In genomic region chr3:96753124-96753523, GRCh38 we compare ENCODE assay signal across 13 cellular contexts.
A peak's percentile ranks its signal among the peaks of the same experiment; 100 is the strongest.
DNase-seq lines count a peak whose midpoint lies in the region; ATAC-seq and TF ChIP-seq lines count a peak whose summit lies in the region.
"Had no signal": no experiment of that assay in that cellular context is flagged by ENCODE, and none has a peak within 500 bp of the region (broad histone marks: within the 10 kb centered on the region; RNA-seq: fewer than 3 reads in every experiment).

No MANE protein-coding gene starts in this region.

- CTCF ChIA-PET in WTC11 (lab: Charles Lee), result no interaction called here

- H3K4me3 Mint-ChIP-seq in WTC11, result no peak overlapping the region
- H3K4me3 Mint-ChIP-seq: CD4-positive, alpha-beta T cell had no signal

- POLR2A ChIA-PET in WTC11 (lab: Charles Lee), result no interaction called here

- 0 out of 2 replicates have a peak, but pooled peaks cover 7% of the 10 kb centered on the region for H3K9me3 Mint-ChIP-seq in WTC11
- H3K9me3 Mint-ChIP-seq: CD4-positive, alpha-beta T cell had no signal

- H3K27me3 Mint-ChIP-seq in WTC11 (ENCODE audit: low read depth), result no peaks in the 10 kb centered on the region
- H3K27me3 Mint-ChIP-seq: CD4-positive, alpha-beta T cell had no signal

- no peaks in the 10 kb centered on the region for H3K36me3 Mint-ChIP-seq in WTC11

- H3K27ac Mint-ChIP-seq in WTC11, result no peak overlapping the region
- H3K27ac Mint-ChIP-seq: CD4-positive, alpha-beta T cell had no signal

- ATAC-seq in WTC11 (peak; percentile 34; the same call in 1 of the 2 replicates), HG03095 (IDR thresholded peaks at IDR 0.05; ENCODE audit: unreplicated experiment) (no peak)
- ATAC-seq: A549 had no signal

- DNase-seq in NCI-H748 (lab: John Stamatoyannopoulos, UW; ENCODE audit: unreplicated experiment) (peak; percentile 9), NCI-H748 treated with DMSO at 0.1 percent for 48 hours (lab: John Stamatoyannopoulos, UW) (no peak), WTC11 (ENCODE audit: low spot score) (no peak), left kidney (ENCODE audit: low read depth, low spot score) (peak; percentile 7), HuH-7 (ENCODE audit: low spot score) (no peak), iPS-NIHi11 (ENCODE audit: low spot score) (no peak)
- DNase-seq: AML-193; Caco-2; CD4-positive, alpha-beta T cell; GM23248; H7 had no signal

- no peaks in the 10 kb centered on the region for H3K4me1 Mint-ChIP-seq in WTC11

- TF ChIP-seq CTCF in WTC11 (IDR thresholded peaks at IDR 0.05), result no peak

TF ChIP-seq in WTC11, 78 proteins besides CTCF, POLR2A, EP300 and RAD21:
- TF ChIP-seq NR2C2 (CRISPR knock-in tag; IDR thresholded peaks at IDR 0.05), result no peak
- TF ChIP-seq FOXP4 (CRISPR knock-in tag; IDR thresholded peaks at IDR 0.05), result no peak
- TF ChIP-seq JUN (CRISPR knock-in tag; IDR thresholded peaks at IDR 0.05), result no peak
- no peak for TF ChIP-seq AR (CRISPR knock-in tag; IDR thresholded peaks at IDR 0.05)
- TF ChIP-seq ATF6 (CRISPR knock-in tag; IDR thresholded peaks at IDR 0.05), result no peak
- TF ChIP-seq RELA (CRISPR knock-in tag; IDR thresholded peaks at IDR 0.05; ENCODE audit: borderline replicate concordance), result no peak
- TF ChIP-seq MYBL2 (CRISPR knock-in tag; IDR thresholded peaks at IDR 0.05), result no peak
- TF ChIP-seq NFATC4 (CRISPR knock-in tag; IDR thresholded peaks at IDR 0.05), result no peak
- TF ChIP-seq GRHL2 (CRISPR knock-in tag; IDR thresholded peaks at IDR 0.05; ENCODE audit: insufficient replicate concordance, severe bottlenecking), result no peak
- TF ChIP-seq ZMAT4 (CRISPR knock-in tag; IDR thresholded peaks at IDR 0.05), result no peak
- TF ChIP-seq ZNF671 (CRISPR knock-in tag; IDR thresholded peaks at IDR 0.05), result no peak
- TF ChIP-seq ATF2 (CRISPR knock-in tag; IDR thresholded peaks at IDR 0.05; ENCODE audit: borderline replicate concordance, low read depth), result no peak
- TF ChIP-seq ZNF121 (CRISPR knock-in tag; IDR thresholded peaks at IDR 0.05), result no peak

Comparison
In these comparisons a context has a peak if more than half of its experiments do, and no peak if none do; other contexts are left out.
1. DNase-seq: peak in NCI-H748 (single experiment) and left kidney (single experiment); none in NCI-H748 treated with DMSO at 0.1 percent for 48 hours (single experiment), WTC11 (single experiment), HuH-7 (single experiment) and iPS-NIHi11 (single experiment).